In the genomic region with DNA sequence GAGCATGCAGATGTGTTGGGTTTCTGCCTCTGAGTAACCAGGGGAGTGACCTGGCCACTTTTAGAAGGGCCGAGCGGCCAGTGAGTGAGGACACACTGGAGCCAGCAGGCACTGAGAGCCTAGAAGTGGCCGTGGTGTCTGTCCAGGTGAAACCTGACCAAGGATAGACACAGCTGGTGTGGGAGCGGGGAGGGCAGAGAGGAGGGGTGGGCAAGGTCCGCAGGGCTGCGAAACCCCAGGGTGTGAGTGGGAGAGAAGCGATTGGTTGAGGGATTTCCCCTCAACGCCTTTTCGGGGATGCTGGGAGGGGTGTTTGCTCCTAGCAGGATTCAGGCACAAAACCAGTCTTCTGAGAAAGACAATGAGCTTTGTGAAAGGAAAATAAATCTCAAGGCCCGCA, we compare ENCODE assay signal across 2 cellular contexts.
TF ChIP-seq lines count a peak whose summit lies in the region.

No MANE protein-coding gene starts in this region.

TF ChIP-seq in H1, 55 proteins besides CTCF, POLR2A, EP300 and RAD21:
- TF ChIP-seq EZH2 (IDR thresholded peaks at IDR 0.05; ENCODE audit: low read depth, low read length, severe bottlenecking) (no peak), CHD1 (IDR thresholded peaks at IDR 0.05; ENCODE audit: low read depth, low read length) (no peak), POLR2AphosphoS5 (IDR thresholded peaks at IDR 0.05; ENCODE audit: low read depth, low read length) (no peak), BRCA1 (IDR thresholded peaks at IDR 0.05; ENCODE audit: low read depth, low read length) (no peak), SIN3A (conservative IDR thresholded peaks at IDR 0.05 in 1 of 2, IDR thresholded peaks at IDR 0.05 in 1 of 2; ENCODE audit: low read depth in 1 of 2, low read length in 2 of 2) (no peak), CBX5 (IDR thresholded peaks at IDR 0.05; ENCODE audit: low read depth, low read length) (no peak), FOSL1 (IDR thresholded peaks at IDR 0.05; ENCODE audit: insufficient read depth, low read depth, low read length) (no peak), TBP (IDR thresholded peaks at IDR 0.05; ENCODE audit: low read depth, low read length) (no peak), KDM5A (IDR thresholded peaks at IDR 0.05; ENCODE audit: low read length) (no peak), PHF8 (conservative IDR thresholded peaks at IDR 0.05; ENCODE audit: low read depth, low read length) (no peak)

TF ChIP-seq in HepG2, 621 proteins besides CTCF, POLR2A, EP300 and RAD21:
- TF ChIP-seq HNF4A (CRISPR knock-in tag; IDR thresholded peaks at IDR 0.05) (0 out of 2 replicates have a peak, but pooled peaks have one; percentile 15), NFYB (CRISPR knock-in tag; IDR thresholded peaks at IDR 0.05) (0 out of 2 replicates have a peak, but pooled peaks have one; percentile 36), U2AF2 (IDR thresholded peaks at IDR 0.05; ENCODE audit: low read depth, low read length) (no peak), ZNF274 (CRISPR knock-in tag; IDR thresholded peaks at IDR 0.05) (no peak), AKAP8 (CRISPR knock-in tag; IDR thresholded peaks at IDR 0.05) (no peak), PITX1 (CRISPR knock-in tag; IDR thresholded peaks at IDR 0.05) (no peak), PHF21A (CRISPR knock-in tag; IDR thresholded peaks at IDR 0.05) (0 out of 2 replicates have a peak, but pooled peaks have one; percentile 42), CENPX (CRISPR knock-in tag; IDR thresholded peaks at IDR 0.05) (no peak)
- TF ChIP-seq, protein P1, sequence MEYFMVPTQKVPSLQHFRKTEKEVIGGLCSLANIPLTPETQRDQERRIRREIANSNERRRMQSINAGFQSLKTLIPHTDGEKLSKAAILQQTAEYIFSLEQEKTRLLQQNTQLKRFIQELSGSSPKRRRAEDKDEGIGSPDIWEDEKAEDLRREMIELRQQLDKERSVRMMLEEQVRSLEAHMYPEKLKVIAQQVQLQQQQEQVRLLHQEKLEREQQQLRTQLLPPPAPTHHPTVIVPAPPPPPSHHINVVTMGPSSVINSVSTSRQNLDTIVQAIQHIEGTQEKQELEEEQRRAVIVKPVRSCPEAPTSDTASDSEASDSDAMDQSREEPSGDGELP (IDR thresholded peaks at IDR 0.05; ENCODE audit: borderline replicate concordance, low read depth) = peak; percentile 61; the same call in 1 of the 2 replicates
- TF ChIP-seq, protein P2, sequence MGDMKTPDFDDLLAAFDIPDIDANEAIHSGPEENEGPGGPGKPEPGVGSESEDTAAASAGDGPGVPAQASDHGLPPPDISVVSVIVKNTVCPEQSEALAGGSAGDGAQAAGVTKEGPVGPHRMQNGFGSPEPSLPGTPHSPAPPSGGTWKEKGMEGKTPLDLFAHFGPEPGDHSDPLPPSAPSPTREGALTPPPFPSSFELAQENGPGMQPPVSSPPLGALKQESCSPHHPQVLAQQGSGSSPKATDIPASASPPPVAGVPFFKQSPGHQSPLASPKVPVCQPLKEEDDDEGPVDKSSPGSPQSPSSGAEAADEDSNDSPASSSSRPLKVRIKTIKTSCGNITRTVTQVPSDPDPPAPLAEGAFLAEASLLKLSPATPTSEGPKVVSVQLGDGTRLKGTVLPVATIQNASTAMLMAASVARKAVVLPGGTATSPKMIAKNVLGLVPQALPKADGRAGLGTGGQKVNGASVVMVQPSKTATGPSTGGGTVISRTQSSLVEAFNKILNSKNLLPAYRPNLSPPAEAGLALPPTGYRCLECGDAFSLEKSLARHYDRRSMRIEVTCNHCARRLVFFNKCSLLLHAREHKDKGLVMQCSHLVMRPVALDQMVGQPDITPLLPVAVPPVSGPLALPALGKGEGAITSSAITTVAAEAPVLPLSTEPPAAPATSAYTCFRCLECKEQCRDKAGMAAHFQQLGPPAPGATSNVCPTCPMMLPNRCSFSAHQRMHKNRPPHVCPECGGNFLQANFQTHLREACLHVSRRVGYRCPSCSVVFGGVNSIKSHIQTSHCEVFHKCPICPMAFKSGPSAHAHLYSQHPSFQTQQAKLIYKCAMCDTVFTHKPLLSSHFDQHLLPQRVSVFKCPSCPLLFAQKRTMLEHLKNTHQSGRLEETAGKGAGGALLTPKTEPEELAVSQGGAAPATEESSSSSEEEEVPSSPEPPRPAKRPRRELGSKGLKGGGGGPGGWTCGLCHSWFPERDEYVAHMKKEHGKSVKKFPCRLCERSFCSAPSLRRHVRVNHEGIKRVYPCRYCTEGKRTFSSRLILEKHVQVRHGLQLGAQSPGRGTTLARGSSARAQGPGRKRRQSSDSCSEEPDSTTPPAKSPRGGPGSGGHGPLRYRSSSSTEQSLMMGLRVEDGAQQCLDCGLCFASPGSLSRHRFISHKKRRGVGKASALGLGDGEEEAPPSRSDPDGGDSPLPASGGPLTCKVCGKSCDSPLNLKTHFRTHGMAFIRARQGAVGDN (CRISPR knock-in tag; IDR thresholded peaks at IDR 0.05) = peak; percentile 34
- TF ChIP-seq, protein P3, sequence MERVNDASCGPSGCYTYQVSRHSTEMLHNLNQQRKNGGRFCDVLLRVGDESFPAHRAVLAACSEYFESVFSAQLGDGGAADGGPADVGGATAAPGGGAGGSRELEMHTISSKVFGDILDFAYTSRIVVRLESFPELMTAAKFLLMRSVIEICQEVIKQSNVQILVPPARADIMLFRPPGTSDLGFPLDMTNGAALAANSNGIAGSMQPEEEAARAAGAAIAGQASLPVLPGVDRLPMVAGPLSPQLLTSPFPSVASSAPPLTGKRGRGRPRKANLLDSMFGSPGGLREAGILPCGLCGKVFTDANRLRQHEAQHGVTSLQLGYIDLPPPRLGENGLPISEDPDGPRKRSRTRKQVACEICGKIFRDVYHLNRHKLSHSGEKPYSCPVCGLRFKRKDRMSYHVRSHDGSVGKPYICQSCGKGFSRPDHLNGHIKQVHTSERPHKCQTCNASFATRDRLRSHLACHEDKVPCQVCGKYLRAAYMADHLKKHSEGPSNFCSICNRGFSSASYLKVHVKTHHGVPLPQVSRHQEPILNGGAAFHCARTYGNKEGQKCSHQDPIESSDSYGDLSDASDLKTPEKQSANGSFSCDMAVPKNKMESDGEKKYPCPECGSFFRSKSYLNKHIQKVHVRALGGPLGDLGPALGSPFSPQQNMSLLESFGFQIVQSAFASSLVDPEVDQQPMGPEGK (CRISPR knock-in tag; IDR thresholded peaks at IDR 0.05) = 0 out of 2 replicates have a peak, but pooled peaks have one; percentile 10
